Comparison of ENCODE assay signal across 22 cellular contexts in genomic region chr12:91574391-91574790, GRCh38.
A peak's percentile ranks its signal among the peaks of the same experiment; 100 is the strongest.
DNase-seq lines count a peak whose midpoint lies in the region; ATAC-seq, FAIRE-seq and TF ChIP-seq lines count a peak whose summit lies in the region.
"Had no signal": no experiment of that assay in that cellular context is flagged by ENCODE, and none has a peak within 500 bp of the region (broad histone marks: within the 10 kb centered on the region; RNA-seq: fewer than 3 reads in every experiment).

No MANE protein-coding gene starts in this region.

- WGBS in aorta, 2 donors: 71 to 73% methylated on average over 1 of the region's 1 CpG

- no peak for DNase-seq in GM23338 (ENCODE audit: low spot score)
- peak; percentile 4 for DNase-seq in fibroblast of pulmonary artery (ENCODE audit: low read depth)
- DNase-seq in retinal pigment epithelial cell (ENCODE audit: low read depth): no peak
- no peak for DNase-seq in NCI-H446 (lab: John Stamatoyannopoulos, UW)
- no peak for DNase-seq in activated gamma-delta T cell treated with Interleukin-2 at 50 U/mL for 16 hours
- DNase-seq in frontal cortex (ENCODE audit: low spot score in 2 of 2): no peak
- no peak for DNase-seq in aorta
- DNase-seq: activated CD4-positive, alpha-beta T cell treated with anti-CD3 and anti-CD28 coated beads for 36 hours; activated CD8-positive, alpha-beta memory T cell treated with anti-CD3 and anti-CD28 coated beads, Interleukin-2, amount 50 U/mL, for 4 hours; activated naive CD4-positive, alpha-beta T cell treated with anti-CD3 and anti-CD28 coated beads for 36 hours; Caco-2; endodermal cell; immature natural killer cell; NCI-H345; occipital lobe; T1000 had no signal

- ATAC-seq in GM23338 (no peak), aorta (ENCODE audit: low FRiP score) (no peak)
- ATAC-seq: activated CD4-positive, alpha-beta T cell treated with anti-CD3 and anti-CD28 coated beads for 36 hours had no signal

- H3K4me3 ChIP-seq in GM23338 (no peak overlapping the region), OCI-LY3 (ENCODE audit: low read length) (peak overlapping the region; percentile 43), fibroblast of pulmonary artery (replicated peaks; ENCODE audit: low read depth, low read length) (no peak overlapping the region), retinal pigment epithelial cell (ENCODE audit: low read length) (peak overlapping the region; percentile 30), aorta (ENCODE audit: low read length in 2 of 2) (no peak overlapping the region)
- H3K4me3 ChIP-seq: cardiac muscle cell, SK-N-MC had no signal

- H3K9me3 Mint-ChIP-seq in GM23338: no peaks in the 10 kb centered on the region
- H3K9me3 Mint-ChIP-seq: activated naive CD4-positive, alpha-beta T cell treated with anti-CD3 and anti-CD28 coated beads for 36 hours; endodermal cell; IgD-negative memory B cell; immature natural killer cell; memory B cell; stimulated activated naive CD8-positive, alpha-beta T cell treated with anti-CD3 and anti-CD28 coated beads, Interleukin-15, Interleukin-2, amounts not matched to agents 100 ng/mL and 50 ng/mL, for 24 hours had no signal

- no peaks in the 10 kb centered on the region for H3K79me2 ChIP-seq in GM23338 (replicated peaks; ENCODE audit: insufficient read depth)
- no peaks in the 10 kb centered on the region for H3K79me2 ChIP-seq in OCI-LY3 (ENCODE audit: low read length)

- TF ChIP-seq CTCF in GM23338 (conservative IDR thresholded peaks at IDR 0.05; ENCODE audit: low read depth in 2 of 2) (no peak), OCI-LY3 (IDR thresholded peaks at IDR 0.05; ENCODE audit: low read depth, low read length) (no peak), fibroblast of pulmonary artery (IDR thresholded peaks at IDR 0.05; ENCODE audit: low read length, missing control alignments) (no peak), retinal pigment epithelial cell (conservative IDR thresholded peaks at IDR 0.05; ENCODE audit: low read depth, low read length) (no peak)

- no peak overlapping the region for H3K9ac ChIP-seq in OCI-LY3 (ENCODE audit: low read length)

- no peaks in the 10 kb centered on the region for H3K27me3 ChIP-seq in GM23338 (ENCODE audit: insufficient read depth)
- no peaks in the 10 kb centered on the region for H3K27me3 ChIP-seq in OCI-LY3 (ENCODE audit: low read depth, low read length)
- H3K27me3 ChIP-seq in aorta (ENCODE audit: control insufficient read depth in 1 of 2, insufficient read depth in 2 of 2, low read length in 1 of 2): no peaks in the 10 kb centered on the region
- H3K27me3 ChIP-seq: cardiac muscle cell had no signal

- H3K4me3 Mint-ChIP-seq in GM23338: no peak overlapping the region
- H3K4me3 Mint-ChIP-seq: activated CD4-positive, alpha-beta T cell treated with anti-CD3 and anti-CD28 coated beads for 36 hours; activated naive CD4-positive, alpha-beta T cell treated with anti-CD3 and anti-CD28 coated beads for 36 hours; endodermal cell; IgD-negative memory B cell; immature natural killer cell; memory B cell; stimulated activated naive CD8-positive, alpha-beta T cell treated with anti-CD3 and anti-CD28 coated beads, Interleukin-15, Interleukin-2, amounts not matched to agents 100 ng/mL and 50 ng/mL, for 24 hours had no signal

- H3K9me3 ChIP-seq in OCI-LY3 (ENCODE audit: insufficient read depth, low read length): no peaks in the 10 kb centered on the region
- no peaks in the 10 kb centered on the region for H3K9me3 ChIP-seq in aorta (ENCODE audit: control insufficient read depth, low read length)
- H3K9me3 ChIP-seq: Caco-2 had no signal

- no peaks in the 10 kb centered on the region for H3K36me3 Mint-ChIP-seq in GM23338 (ENCODE audit: low read depth)
- H3K36me3 Mint-ChIP-seq: IgD-negative memory B cell, immature natural killer cell, memory B cell had no signal

- H3K4me2 ChIP-seq in GM23338: no peak overlapping the region
- H3K4me2 ChIP-seq in OCI-LY3 (ENCODE audit: low read length): peak overlapping the region; percentile 45

- H3F3A ChIP-seq in GM23338 (replicated peaks; ENCODE audit: low read depth): no peaks in the 10 kb centered on the region

- H3K4me1 ChIP-seq in GM23338 (ENCODE audit: insufficient read depth) (no peaks in the 10 kb centered on the region), OCI-LY3 (ENCODE audit: low read length) (peaks cover 16% of the 10 kb centered on the region), aorta (ENCODE audit: control insufficient read depth in 1 of 2, insufficient read depth in 2 of 2, low read length in 2 of 2) (no peaks in the 10 kb centered on the region)
- H3K4me1 ChIP-seq: Caco-2 had no signal

- 0 out of 2 replicates have a peak overlapping the region, but pooled peaks have one; percentile 52 for H2AFZ ChIP-seq in GM23338
- peak overlapping the region; percentile 4; the same call in 1 of the 2 replicates for H2AFZ ChIP-seq in OCI-LY3 (ENCODE audit: low read depth, low read length)

- H3K27ac ChIP-seq in GM23338 (ENCODE audit: low read depth): no peak overlapping the region
- H3K27ac ChIP-seq in OCI-LY3 (ENCODE audit: low read length): no peak overlapping the region
- no peak overlapping the region for H3K27ac ChIP-seq in aorta (ENCODE audit: low read depth in 1 of 2, low read length in 2 of 2)
- H3K27ac ChIP-seq: cardiac muscle cell, SK-N-MC had no signal

- H3K9me2 ChIP-seq in GM23338 (ENCODE audit: insufficient read depth): no peaks in the 10 kb centered on the region

- H3K4me1 Mint-ChIP-seq in GM23338: peaks cover 6% of the 10 kb centered on the region; the same call in 1 of the 3 replicates

- no peaks in the 10 kb centered on the region for H4K20me1 ChIP-seq in GM23338 (replicated peaks; ENCODE audit: insufficient read depth)
- no peaks in the 10 kb centered on the region for H4K20me1 ChIP-seq in OCI-LY3 (ENCODE audit: insufficient read depth, low read length)

- H3K36me3 ChIP-seq in GM23338 (ENCODE audit: insufficient read depth) (no peaks in the 10 kb centered on the region), OCI-LY3 (replicated peaks; ENCODE audit: low read depth, low read length) (no peaks in the 10 kb centered on the region), aorta (ENCODE audit: control insufficient read depth in 1 of 2, insufficient read depth in 2 of 2, low read length in 1 of 2) (no peaks in the 10 kb centered on the region)
- H3K36me3 ChIP-seq: cardiac muscle cell had no signal

- H3K27ac Mint-ChIP-seq in GM23338: no peak overlapping the region
- H3K27ac Mint-ChIP-seq: activated CD4-positive, alpha-beta T cell treated with anti-CD3 and anti-CD28 coated beads for 36 hours; activated naive CD4-positive, alpha-beta T cell treated with anti-CD3 and anti-CD28 coated beads for 36 hours; endodermal cell; IgD-negative memory B cell; immature natural killer cell; memory B cell; stimulated activated naive CD8-positive, alpha-beta T cell treated with anti-CD3 and anti-CD28 coated beads, Interleukin-15, Interleukin-2, amounts not matched to agents 100 ng/mL and 50 ng/mL, for 24 hours had no signal

- FAIRE-seq in frontal cortex (lab: Jason Lieb, UNC): no peak

- no peaks in the 10 kb centered on the region for H3K27me3 Mint-ChIP-seq in GM23338 (ENCODE audit: insufficient read depth, low read depth, poor library complexity)
- H3K27me3 Mint-ChIP-seq: activated CD4-positive, alpha-beta T cell treated with anti-CD3 and anti-CD28 coated beads for 36 hours; memory B cell had no signal

- intact Hi-C loops in aorta (cut with DNase I): loop anchor here (10.0 kb wide), 2 partner anchors 570 to 1000 kb away; partner anchors contain the start of gene BTG1 (in 1 of the 2)

TF ChIP-seq in GM23338, 12 proteins besides CTCF, POLR2A, EP300 and RAD21 (continues in another document):
- no peak for TF ChIP-seq EZH2 (IDR thresholded peaks at IDR 0.05; ENCODE audit: low read depth, unreplicated experiment)
- no peak for TF ChIP-seq STAT1 (IDR thresholded peaks at IDR 0.05; ENCODE audit: unreplicated experiment)
- no peak for TF ChIP-seq ZNF331 (CRISPR knock-in tag; IDR thresholded peaks at IDR 0.05; ENCODE audit: low read depth)
- TF ChIP-seq REST (IDR thresholded peaks at IDR 0.05; ENCODE audit: unreplicated experiment): no peak
- no peak for TF ChIP-seq EZH2phosphoT487 (IDR thresholded peaks at IDR 0.05; ENCODE audit: unreplicated experiment)
- TF ChIP-seq CREB1 (CRISPR knock-in tag; IDR thresholded peaks at IDR 0.05; ENCODE audit: low read depth): no peak
- no peak for TF ChIP-seq JUNB (IDR thresholded peaks at IDR 0.05; ENCODE audit: unreplicated experiment)
- no peak for TF ChIP-seq POLR2AphosphoS5 (IDR thresholded peaks at IDR 0.05; ENCODE audit: low read depth)

Comparison
In these comparisons a context has a peak if more than half of its experiments do, and no peak if none do; other contexts are left out.
1. H3K4me3 ChIP-seq: peak in OCI-LY3 (single experiment) and retinal pigment epithelial cell (single experiment); none in GM23338 (single experiment), fibroblast of pulmonary artery (single experiment) and aorta (0 of 2).